Comparison of ENCODE assay signal across 9 cellular contexts in the genomic region with DNA sequence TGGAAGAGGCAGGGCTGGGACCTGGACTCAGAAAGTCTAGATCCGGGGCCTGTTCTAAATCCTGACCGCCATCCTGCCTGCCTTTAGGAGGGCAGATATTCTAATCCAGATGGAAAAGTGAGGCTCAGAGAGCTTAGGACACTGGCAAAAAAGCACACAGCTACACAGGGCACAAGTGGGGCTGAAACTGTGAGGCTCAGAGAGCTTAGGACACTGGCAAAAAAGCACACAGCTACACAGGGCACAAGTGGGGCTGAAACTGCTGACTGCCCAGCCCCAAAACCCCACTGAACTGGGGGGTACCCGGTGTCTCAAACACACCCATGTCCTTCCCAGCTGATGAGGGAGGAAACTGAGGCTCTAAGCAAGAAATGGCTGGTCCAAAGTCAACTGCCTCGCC. TPM values are rescaled to one million over a fixed set of nuclear protein-coding genes. Genes with fewer than 3 reads are reported as not detected.
DNase-seq lines count a peak whose midpoint lies in the region; ATAC-seq and TF ChIP-seq lines count a peak whose summit lies in the region.
"Had no signal": no experiment of that assay in that cellular context is flagged by ENCODE, and none has a peak within 500 bp of the region (broad histone marks: within the 10 kb centered on the region; RNA-seq: fewer than 3 reads in every experiment).

No MANE protein-coding gene starts in this region.

- no peaks in the 10 kb centered on the region for H3K9me3 Mint-ChIP-seq in activated CD4-positive, alpha-beta T cell treated with anti-CD3 and anti-CD28 coated beads, Interleukin-2, amount 10 ng/mL, durations not matched to agents 24 days and 14 days
- no peaks in the 10 kb centered on the region for H3K9me3 Mint-ChIP-seq in activated CD4-positive, alpha-beta T cell treated with anti-CD3 and anti-CD28 coated beads, Interleukin-2, amount 10 ng/mL, durations not matched to agents 7 days and 5 days

- POLR2A ChIA-PET in activated CD4-positive, alpha-beta T cell treated with anti-CD3 and anti-CD28 coated beads, Interleukin-2, amount 10 ng/mL, durations not matched to agents 7 days and 5 days (lab: Charles Lee) = no interaction called here

- in situ Hi-C loops in astrocyte of the cerebellum (cut with HindIII; ENCODE audit: low sequenced_read_pairs) = no loop called here

- 85 to 86% methylated on average over 4 of the region's 4 CpGs for WGBS in thyroid gland, 2 donors

- H3K4me3 ChIP-seq in astrocyte of the cerebellum (ENCODE audit: low read depth, low read length) = peak overlapping the region; percentile 73
- H3K4me3 ChIP-seq in kidney epithelial cell (ENCODE audit: low read depth, low read length) = peak overlapping the region; percentile 98
- H3K4me3 ChIP-seq in thyroid gland (replicated peaks in 1 of 3) = peak overlapping the region in 1 of 3 donors; percentile 96

- H3K4me3 Mint-ChIP-seq in activated CD4-positive, alpha-beta T cell treated with anti-CD3 and anti-CD28 coated beads, Interleukin-2, amount 10 ng/mL, durations not matched to agents 24 days and 14 days = no peak overlapping the region
- no peak overlapping the region for H3K4me3 Mint-ChIP-seq in activated CD4-positive, alpha-beta T cell treated with anti-CD3 and anti-CD28 coated beads, Interleukin-2, amount 10 ng/mL, durations not matched to agents 7 days and 5 days

- ATAC-seq in GM21737 (IDR thresholded peaks at IDR 0.05; ENCODE audit: unreplicated experiment) = no peak
- no peak for ATAC-seq in GM19035 (IDR thresholded peaks at IDR 0.05; ENCODE audit: unreplicated experiment)

- H3K4me1 Mint-ChIP-seq in activated CD4-positive, alpha-beta T cell treated with anti-CD3 and anti-CD28 coated beads, Interleukin-2, amount 10 ng/mL, durations not matched to agents 24 days and 14 days = peaks cover 33% of the 10 kb centered on the region
- peaks cover 45% of the 10 kb centered on the region for H3K4me1 Mint-ChIP-seq in activated CD4-positive, alpha-beta T cell treated with anti-CD3 and anti-CD28 coated beads, Interleukin-2, amount 10 ng/mL, durations not matched to agents 7 days and 5 days

- intact Hi-C loops in activated CD4-positive, alpha-beta T cell treated with anti-CD3 and anti-CD28 coated beads, Interleukin-2, amount 10 ng/mL, durations not matched to agents 24 days and 14 days (cut with micrococcal nuclease) = loop anchor here (5.0 to 10.0 kb wide), 2 partner anchors 110 to 1238 kb away; a partner anchor contains a TSS
- intact Hi-C loops in thyroid gland (cut with DNase I) = loop anchor here (10.0 kb wide), 1 partner anchor 110 kb away; a partner anchor contains a TSS

- DNase-seq in activated CD4-positive, alpha-beta T cell treated with anti-CD3 and anti-CD28 coated beads, Interleukin-2, amount 10 ng/mL, durations not matched to agents 24 days and 14 days = no peak
- DNase-seq in activated CD4-positive, alpha-beta T cell treated with anti-CD3 and anti-CD28 coated beads, Interleukin-2, amount 10 ng/mL, durations not matched to agents 7 days and 5 days = no peak
- DNase-seq in astrocyte of the cerebellum (ENCODE audit: low read depth) (no peak), kidney epithelial cell (ENCODE audit: low read depth) (no peak), thyroid gland (no peak), T-helper 2 cell (no peak)

- peak overlapping the region; percentile 65 for H3K27ac Mint-ChIP-seq in activated CD4-positive, alpha-beta T cell treated with anti-CD3 and anti-CD28 coated beads, Interleukin-2, amount 10 ng/mL, durations not matched to agents 24 days and 14 days
- no peak overlapping the region for H3K27ac Mint-ChIP-seq in activated CD4-positive, alpha-beta T cell treated with anti-CD3 and anti-CD28 coated beads, Interleukin-2, amount 10 ng/mL, durations not matched to agents 7 days and 5 days

- H3K36me3 ChIP-seq in kidney epithelial cell (ENCODE audit: control insufficient read depth, insufficient read depth, low read length) = peaks cover 4% of the 10 kb centered on the region
- H3K36me3 ChIP-seq in thyroid gland = peaks cover 9 to 12% of the 10 kb centered on the region in 2 donors

- CTCF ChIA-PET in activated CD4-positive, alpha-beta T cell treated with anti-CD3 and anti-CD28 coated beads, Interleukin-2, amount 10 ng/mL, durations not matched to agents 7 days and 5 days (lab: Charles Lee) = no interaction called here

- peaks cover 19 to 29% of the 10 kb centered on the region in 2 donors for H3K4me1 ChIP-seq in thyroid gland

- TF ChIP-seq POLR2A in thyroid gland (IDR thresholded peaks at IDR 0.05) = no peak

- TF ChIP-seq CTCF in astrocyte of the cerebellum (IDR thresholded peaks at IDR 0.05; ENCODE audit: low read depth, low read length, missing control alignments) (no peak), kidney epithelial cell (IDR thresholded peaks at IDR 0.05; ENCODE audit: insufficient read depth, low read length, poor library complexity, severe bottlenecking) (no peak), thyroid gland (IDR thresholded peaks at IDR 0.05) (no peak)

- peak overlapping the region in 2 of 3 donors; percentile 98 to 100 for H3K27ac ChIP-seq in thyroid gland

- H3K27me3 ChIP-seq in kidney epithelial cell (ENCODE audit: control insufficient read depth, insufficient read depth, low read length) (no peaks in the 10 kb centered on the region), thyroid gland (no peaks in the 10 kb centered on the region)

- H3K27me3 Mint-ChIP-seq in activated CD4-positive, alpha-beta T cell treated with anti-CD3 and anti-CD28 coated beads, Interleukin-2, amount 10 ng/mL, durations not matched to agents 24 days and 14 days = no peaks in the 10 kb centered on the region
- H3K27me3 Mint-ChIP-seq in activated CD4-positive, alpha-beta T cell treated with anti-CD3 and anti-CD28 coated beads, Interleukin-2, amount 10 ng/mL, durations not matched to agents 7 days and 5 days = no peaks in the 10 kb centered on the region

- H3K36me3 Mint-ChIP-seq in activated CD4-positive, alpha-beta T cell treated with anti-CD3 and anti-CD28 coated beads, Interleukin-2, amount 10 ng/mL, durations not matched to agents 24 days and 14 days (ENCODE audit: low read depth) = peaks cover 14% of the 10 kb centered on the region
- peaks cover 12% of the 10 kb centered on the region for H3K36me3 Mint-ChIP-seq in activated CD4-positive, alpha-beta T cell treated with anti-CD3 and anti-CD28 coated beads, Interleukin-2, amount 10 ng/mL, durations not matched to agents 7 days and 5 days (ENCODE audit: low read depth)

- no peaks in the 10 kb centered on the region for H3K9me3 ChIP-seq in thyroid gland

RNA-seq across cellular contexts. Expression of a gene that starts 2.0 kb away (rescaled TPM):
- 31.5 and 33.5 TPM in 2 replicates for total RNA-seq in activated CD4-positive, alpha-beta T cell treated with anti-CD3 and anti-CD28 coated beads, Interleukin-2, amount 10 ng/mL, durations not matched to agents 24 days and 14 days
- 10 to 100 TPM; 17.5 to 18.9 TPM for total RNA-seq in activated CD4-positive, alpha-beta T cell treated with anti-CD3 and anti-CD28 coated beads, Interleukin-2, amount 10 ng/mL, durations not matched to agents 7 days and 5 days
- total RNA-seq in kidney epithelial cell = 23.2 and 34.6 TPM in 2 replicates
- total RNA-seq in thyroid gland = 10 to 100 TPM; 16.7 to 26.0 (median 21.5) TPM

RNA-seq across cellular contexts. Expression of a gene that starts 2.3 kb away (rescaled TPM):
- total RNA-seq in activated CD4-positive, alpha-beta T cell treated with anti-CD3 and anti-CD28 coated beads, Interleukin-2, amount 10 ng/mL, durations not matched to agents 24 days and 14 days = 36.5 and 36.8 TPM in 2 replicates
- 10 to 100 TPM; 33.2 to 33.8 TPM for total RNA-seq in activated CD4-positive, alpha-beta T cell treated with anti-CD3 and anti-CD28 coated beads, Interleukin-2, amount 10 ng/mL, durations not matched to agents 7 days and 5 days
- total RNA-seq in kidney epithelial cell (17.4 and 28.1 TPM in 2 replicates), thyroid gland (10 to 100 TPM; 28.5 to 41.9 (median 39.7) TPM)

RNA-seq across cellular contexts. Expression of a gene that starts 7.8 kb away (rescaled TPM):
- total RNA-seq in activated CD4-positive, alpha-beta T cell treated with anti-CD3 and anti-CD28 coated beads, Interleukin-2, amount 10 ng/mL, durations not matched to agents 24 days and 14 days = 123 and 124 TPM in 2 replicates
- total RNA-seq in activated CD4-positive, alpha-beta T cell treated with anti-CD3 and anti-CD28 coated beads, Interleukin-2, amount 10 ng/mL, durations not matched to agents 7 days and 5 days = 100 to 1,000 TPM; 105 to 131 TPM
- total RNA-seq in kidney epithelial cell (69.3 and 78.2 TPM in 2 replicates), thyroid gland (100 to 1,000 TPM in 1 of 4 donors, 10 to 100 TPM in 3; 54.6 to 124 (median 84.3) TPM)

RNA-seq across cellular contexts. Expression of a gene that starts 21.5 kb away (rescaled TPM):
- 40.4 and 41.4 TPM in 2 replicates for total RNA-seq in activated CD4-positive, alpha-beta T cell treated with anti-CD3 and anti-CD28 coated beads, Interleukin-2, amount 10 ng/mL, durations not matched to agents 24 days and 14 days
- total RNA-seq in activated CD4-positive, alpha-beta T cell treated with anti-CD3 and anti-CD28 coated beads, Interleukin-2, amount 10 ng/mL, durations not matched to agents 7 days and 5 days = 1 to 10 TPM; 3.7 to 4.2 TPM
- 6.2 and 8.2 TPM in 2 replicates for total RNA-seq in kidney epithelial cell
- under 1 TPM in 1 of 4 donors, not detected in 3; 0.83 TPM for total RNA-seq in thyroid gland
- total RNA-seq: NCI-H460 had no signal

RNA-seq across cellular contexts. Expression of a gene that starts 24.2 kb away (rescaled TPM):
- total RNA-seq in activated CD4-positive, alpha-beta T cell treated with anti-CD3 and anti-CD28 coated beads, Interleukin-2, amount 10 ng/mL, durations not matched to agents 24 days and 14 days = 121 and 124 TPM in 2 replicates
- 10 to 100 TPM; 60.7 to 76.8 TPM for total RNA-seq in activated CD4-positive, alpha-beta T cell treated with anti-CD3 and anti-CD28 coated beads, Interleukin-2, amount 10 ng/mL, durations not matched to agents 7 days and 5 days
- total RNA-seq in kidney epithelial cell (47.9 and 71.1 TPM in 2 replicates), thyroid gland (100 to 1,000 TPM in 2 of 4 donors, 10 to 100 TPM in 2; 88.3 to 148 (median 98.9) TPM)
